In the genomic region with DNA sequence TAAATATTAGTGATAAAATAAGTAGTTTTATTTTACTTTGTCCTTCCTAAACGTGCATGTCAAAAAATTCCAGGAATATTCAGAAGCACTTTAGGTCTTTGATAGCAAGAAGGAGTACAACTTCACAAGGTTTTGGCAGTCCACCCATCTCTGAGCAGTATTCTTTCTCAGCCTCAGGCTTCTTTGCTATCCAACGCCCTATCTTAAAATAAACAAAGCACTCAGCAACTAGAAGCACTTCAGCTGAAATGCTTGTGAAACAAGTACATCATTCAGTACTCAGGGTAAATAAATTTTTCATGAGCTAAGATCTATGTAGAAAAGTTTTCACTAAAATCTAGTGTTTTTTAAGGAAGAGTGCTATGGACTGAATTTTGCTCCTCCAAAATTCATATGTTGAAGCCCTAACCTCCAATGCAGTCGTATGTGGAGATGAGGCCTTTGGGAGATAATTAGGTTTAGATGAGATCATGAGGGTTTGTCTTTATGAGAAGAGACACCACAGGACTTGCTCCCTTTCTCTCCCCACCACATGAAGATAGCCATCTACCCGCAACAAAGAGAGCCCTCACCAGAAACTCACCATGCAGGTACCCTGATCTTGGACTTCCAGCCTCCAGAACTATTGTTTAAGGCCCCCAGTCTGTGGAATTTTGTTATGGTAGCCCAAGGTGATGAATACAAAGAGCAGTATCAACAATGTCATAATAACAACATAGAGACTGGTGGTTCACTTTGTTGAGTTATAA, we compare ENCODE assay signal across 16 cellular contexts.
"Had no signal": no experiment of that assay in that cellular context is flagged by ENCODE, and none has a peak within 500 bp of the region (broad histone marks: within the 10 kb centered on the region; RNA-seq: fewer than 3 reads in every experiment).

No MANE protein-coding gene starts in this region.

- H2AFZ ChIP-seq: parathyroid adenoma had no signal

- H3K9ac ChIP-seq: parathyroid adenoma had no signal

- FAIRE-seq: kidney had no signal

- DNase-seq: activated CD4-positive, alpha-beta T cell treated with anti-CD3 and anti-CD28 coated beads for 36 hours; activated CD8-positive, alpha-beta memory T cell treated with anti-CD3 and anti-CD28 coated beads, Interleukin-2, amount 50 U/mL, for 48 hours; activated CD8-positive, alpha-beta T cell treated with anti-CD3 and anti-CD28 coated beads for 36 hours; activated naive CD4-positive, alpha-beta T cell treated with anti-CD3 and anti-CD28 coated beads, Interleukin-2, amount 50 U/mL, for 16 hours; amygdala; foreskin keratinocyte; heart left ventricle; kidney; midbrain; naive B cell; stimulated activated CD4-positive, alpha-beta T cell treated with anti-CD3 and anti-CD28 coated beads, Interleukin-2, amount 100 ng/mL, for 48 hours; stimulated activated CD8-positive, alpha-beta memory T cell treated with anti-CD3 and anti-CD28 coated beads, Interleukin-4, amount 100 ng/mL, for 48 hours; T-helper 9 cell had no signal

- H3K4me3 ChIP-seq: heart left ventricle had no signal

- ATAC-seq: activated CD4-positive, alpha-beta T cell treated with anti-CD3 and anti-CD28 coated beads for 36 hours; activated CD8-positive, alpha-beta T cell treated with anti-CD3 and anti-CD28 coated beads for 36 hours; activated T-helper 17 cell treated with anti-CD3 and anti-CD28 coated beads, Interleukin-2, amount 50 U/mL, for 72 hours; esophagus mucosa; foreskin keratinocyte; heart left ventricle had no signal

- H3K36me3 ChIP-seq: heart left ventricle had no signal

- H3K4me1 ChIP-seq: foreskin keratinocyte, heart left ventricle, parathyroid adenoma had no signal

- H3K27ac ChIP-seq: foreskin keratinocyte, heart left ventricle, parathyroid adenoma had no signal

- H3K27me3 ChIP-seq: foreskin keratinocyte, heart left ventricle had no signal
